Comparison of ENCODE assay signal across 8 cellular contexts in the genomic region with DNA sequence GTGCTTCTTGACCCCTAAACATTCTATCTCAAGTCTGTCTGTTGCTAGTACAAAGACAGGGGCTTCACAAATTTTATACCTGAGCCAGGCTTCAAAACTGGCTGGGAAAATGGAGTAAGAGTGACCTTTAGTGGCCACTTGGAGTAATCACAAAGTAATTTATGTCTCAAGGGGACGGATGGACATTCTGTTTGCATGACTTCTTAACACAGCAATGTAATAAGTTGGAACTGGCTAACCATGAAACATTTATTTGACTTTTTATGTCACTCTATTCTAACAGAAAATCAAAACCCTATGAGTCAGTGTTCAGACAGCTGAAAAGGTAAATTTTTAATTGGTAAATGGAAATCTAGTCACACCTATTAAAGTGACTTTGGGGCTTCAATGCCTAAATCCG.
A peak's percentile ranks its signal among the peaks of the same experiment; 100 is the strongest.
DNase-seq lines count a peak whose midpoint lies in the region; TF ChIP-seq lines count a peak whose summit lies in the region.

No MANE protein-coding gene starts in this region.

- DNase-seq in AG20443 (ENCODE audit: low spot score) (peak; percentile 53), GM19240 (ENCODE audit: insufficient read length, low spot score) (peak; percentile 1), LNCaP clone FGC (ENCODE audit: low read depth) (peak; percentile 54), SKM-1 (lab: John Stamatoyannopoulos, UW; ENCODE audit: unreplicated experiment) (peak; percentile 14), globus pallidus (ENCODE audit: low spot score) (peak; percentile 21), retina (peak; percentile 53), T1000 (lab: John Stamatoyannopoulos, UW) (no peak)
- no peak for DNase-seq in activated CD4-positive, alpha-beta T cell treated with anti-CD3 and anti-CD28 coated beads for 4 hours

- no peak overlapping the region for H3K4me3 ChIP-seq in LNCaP clone FGC (ENCODE audit: low read depth, low read length)

- peak; percentile 68 for TF ChIP-seq CTCF in LNCaP clone FGC (IDR thresholded peaks at IDR 0.05; ENCODE audit: control insufficient read depth, extremely low read depth, insufficient read depth)

Comparison
In these comparisons a context has a peak if more than half of its experiments do, and no peak if none do; other contexts are left out.
1. DNase-seq: peak in AG20443 (single experiment), GM19240 (single experiment), LNCaP clone FGC (single experiment), SKM-1 (single experiment), globus pallidus (single experiment) and retina (single experiment); none in T1000 (single experiment) and activated CD4-positive, alpha-beta T cell treated with anti-CD3 and anti-CD28 coated beads for 4 hours (0 of 2).